In genomic region chr11:123640677-123641494, GRCh38 we compare ENCODE assay signal across 8 cellular contexts. TPM values are rescaled to one million over a fixed set of nuclear protein-coding genes. Genes with fewer than 3 reads are reported as not detected.
A peak's percentile ranks its signal among the peaks of the same experiment; 100 is the strongest.
DNase-seq lines count a peak whose midpoint lies in the region; ATAC-seq, FAIRE-seq and TF ChIP-seq lines count a peak whose summit lies in the region.

No MANE protein-coding gene starts in this region.

- ATAC-seq in Right ventricle myocardium inferior (no peak), HG02973 (IDR thresholded peaks at IDR 0.05; ENCODE audit: unreplicated experiment) (peak; percentile 70), pancreas (peak; percentile 69 to 94 (median 92)), HG02678 (IDR thresholded peaks at IDR 0.05; ENCODE audit: unreplicated experiment) (no peak)

- H3K27me3 ChIP-seq in pancreas, result no peaks in the 10 kb centered on the region

- H3K4me3 ChIP-seq in fibroblast of pulmonary artery (replicated peaks; ENCODE audit: low read depth, low read length), result no peak overlapping the region
- no peak overlapping the region for H3K4me3 ChIP-seq in pancreas

- no peak for FAIRE-seq in pancreas (lab: Jason Lieb, UNC)

- DNase-seq in Right ventricle myocardium inferior (ENCODE audit: missing footprints) (peak; percentile 71), cardiac septum (ENCODE audit: low spot score) (no peak), NOMO-1 (lab: John Stamatoyannopoulos, UW; ENCODE audit: unreplicated experiment in 2 of 2) (peak; percentile 33 to 37), activated T-cell treated with anti-CD3 and anti-CD28 coated beads for 24 hours (ENCODE audit: low read depth) (peak; percentile 33), fibroblast of pulmonary artery (ENCODE audit: low read depth) (peak; percentile 45), pancreas (peak in 4 of 6 donors; percentile 46 to 80 (median 62))

- no peaks in the 10 kb centered on the region for H3K4me1 ChIP-seq in pancreas

- no peak overlapping the region for H3K27ac ChIP-seq in pancreas

- 24% methylated on average over 22 of the region's 22 CpGs for WGBS in pancreas, 2 donors

- TF ChIP-seq CTCF in fibroblast of pulmonary artery (IDR thresholded peaks at IDR 0.05; ENCODE audit: low read length, missing control alignments) (peak; percentile 83), pancreas (IDR thresholded peaks at IDR 0.05) (peak; percentile 46 to 68 (median 58))

- intact Hi-C loops in Right ventricle myocardium inferior (cut with DNase I), result loop anchor here (1.0 kb wide), 1 partner anchor 66 kb away; no protein-coding TSS in a partner anchor
- intact Hi-C loops in cardiac septum (cut with DNase I), result loop anchor here (1.0 kb wide), 2 partner anchors 66 to 70 kb away; no protein-coding TSS in a partner anchor
- intact Hi-C loops in pancreas (cut with DNase I), result loop anchor here in 1 of 3 donors (5.0 kb wide), 1 partner anchor 66 kb away; no protein-coding TSS in a partner anchor

- no peaks in the 10 kb centered on the region for H3K36me3 ChIP-seq in pancreas

- no peaks in the 10 kb centered on the region for H3K9me3 ChIP-seq in pancreas

RNA-seq across cellular contexts. Expression of gene SCN3B, which starts 13.5 kb away (rescaled TPM):
- 1.2 TPM for total RNA-seq in Right ventricle myocardium inferior
- 3.3 TPM for total RNA-seq in cardiac septum
- 1 to 10 TPM in 3 of 6 donors, under 1 TPM in 3; 0.44 to 1.7 (median 0.92) TPM for total RNA-seq in pancreas
- 1 to 10 TPM in 1 of 2 donors, under 1 TPM in 1; 0.87 to 4.5 TPM for polyA plus RNA-seq in pancreas

Comparison
In these comparisons a context has a peak if more than half of its experiments do, and no peak if none do; other contexts are left out.
1. ATAC-seq: peak in HG02973 (single experiment) and pancreas (4 of 4); none in Right ventricle myocardium inferior (single experiment) and HG02678 (single experiment).